ENCODE assay signal across 8 cellular contexts in the genomic region with DNA sequence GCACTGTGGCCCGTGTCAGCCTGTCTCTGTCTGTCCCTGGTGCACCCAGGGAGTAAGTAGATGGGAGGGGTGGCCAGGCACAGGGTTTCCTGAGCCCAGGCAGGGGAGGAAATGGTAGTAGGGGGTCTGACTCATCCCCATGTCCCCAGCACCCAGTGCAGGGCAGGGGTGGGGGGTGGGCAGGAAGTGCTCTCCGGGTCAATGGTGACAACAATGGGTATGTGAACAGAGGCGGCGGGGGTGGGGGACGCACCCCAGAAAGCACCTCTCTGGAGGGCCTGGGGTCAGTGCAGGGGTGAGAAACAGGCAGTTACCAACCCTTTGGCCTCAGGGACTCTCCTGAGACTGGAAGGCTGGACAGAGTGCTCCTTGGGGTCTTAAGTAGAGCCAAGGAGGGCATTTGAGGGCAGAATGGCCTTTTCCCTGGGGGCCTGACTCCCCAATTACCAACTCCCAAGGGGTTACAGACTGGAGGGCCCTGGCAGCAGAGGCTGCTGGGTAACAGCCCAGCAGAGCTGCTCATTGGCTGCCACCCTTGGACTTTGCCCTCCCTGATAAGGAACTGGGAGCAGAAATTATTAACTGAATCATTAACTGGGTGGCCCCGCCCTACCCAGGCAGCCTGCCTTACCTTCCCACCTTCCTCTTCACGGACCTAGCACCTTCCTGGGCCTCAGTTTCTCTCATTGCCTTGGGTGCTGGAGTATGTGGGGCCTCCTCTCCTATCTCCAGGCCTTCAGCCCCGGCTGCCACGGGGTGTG. TPM values are rescaled to one million over a fixed set of nuclear protein-coding genes. Genes with fewer than 3 reads are reported as not detected.
A peak's percentile ranks its signal among the peaks of the same experiment; 100 is the strongest.
DNase-seq lines count a peak whose midpoint lies in the region; ATAC-seq and TF ChIP-seq lines count a peak whose summit lies in the region.

No MANE protein-coding gene starts in this region.

- TF ChIP-seq CTCF in GM13977 (IDR thresholded peaks at IDR 0.05; ENCODE audit: extremely low read depth, insufficient read depth, missing control alignments): no peak

- DNase-seq in GM13977 (ENCODE audit: low spot score): peak; percentile 87
- DNase-seq in HT-29 (ENCODE audit: low spot score): peak; percentile 97
- DNase-seq in activated T-helper 9 cell treated with anti-CD3 and anti-CD28 coated beads, Interleukin-2, amount 50 U/mL, for 16 hours (ENCODE audit: low read depth): peak; percentile 21
- peak; percentile 87 for DNase-seq in mucosa of gallbladder (ENCODE audit: low spot score)
- DNase-seq in NCI-H146 treated with DMSO at 0.1 percent for 48 hours (lab: John Stamatoyannopoulos, UW; ENCODE audit: unreplicated experiment): no peak
- DNase-seq in AML-193 (lab: John Stamatoyannopoulos, UW): no peak

- in situ Hi-C loops in GM13977 (cut with MboI; ENCODE audit: low pct_unique_long_range_greater_than_20kb, low sequenced_read_pairs, unreplicated experiment): no loop called here

- ATAC-seq in HG02642 (IDR thresholded peaks at IDR 0.05; ENCODE audit: poor library complexity, unreplicated experiment) (no peak), GM21528 (IDR thresholded peaks at IDR 0.05; ENCODE audit: low FRiP score, unreplicated experiment) (no peak)

RNA-seq across cellular contexts. Expression of a gene that starts 4.2 kb away (rescaled TPM):
- 70.1 and 105 TPM in 2 replicates for total RNA-seq in HT-29 (2014; rRNA removed; shearing (Covaris generic))
- 320 TPM for total RNA-seq in mucosa of gallbladder

RNA-seq across cellular contexts. Expression of a gene that starts 35.8 kb away (rescaled TPM):
- 113 and 120 TPM in 2 replicates for total RNA-seq in HT-29 (2014; rRNA removed; shearing (Covaris generic))
- total RNA-seq in mucosa of gallbladder: 116 TPM

RNA-seq across cellular contexts. Expression of a gene that starts 36.1 kb away (rescaled TPM):
- total RNA-seq in HT-29 (2014; rRNA removed; shearing (Covaris generic)): 137 and 147 TPM in 2 replicates
- total RNA-seq in mucosa of gallbladder: 7.7 TPM

Comparison
In these comparisons a context has a peak if more than half of its experiments do, and no peak if none do; other contexts are left out.
1. DNase-seq: peak in GM13977 (single experiment), HT-29 (single experiment), activated T-helper 9 cell treated with anti-CD3 and anti-CD28 coated beads, Interleukin-2, amount 50 U/mL, for 16 hours (single experiment) and mucosa of gallbladder (single experiment); none in NCI-H146 treated with DMSO at 0.1 percent for 48 hours (single experiment) and AML-193 (0 of 2).
2. RNA of a gene that starts 36.1 kb away (total RNA-seq): 137 to 147 TPM in HT-29; 7.7 TPM in mucosa of gallbladder (single experiment); every median in the first group is over 10 times any median in the second.